Comparison of ENCODE assay signal across 8 cellular contexts in the genomic region with DNA sequence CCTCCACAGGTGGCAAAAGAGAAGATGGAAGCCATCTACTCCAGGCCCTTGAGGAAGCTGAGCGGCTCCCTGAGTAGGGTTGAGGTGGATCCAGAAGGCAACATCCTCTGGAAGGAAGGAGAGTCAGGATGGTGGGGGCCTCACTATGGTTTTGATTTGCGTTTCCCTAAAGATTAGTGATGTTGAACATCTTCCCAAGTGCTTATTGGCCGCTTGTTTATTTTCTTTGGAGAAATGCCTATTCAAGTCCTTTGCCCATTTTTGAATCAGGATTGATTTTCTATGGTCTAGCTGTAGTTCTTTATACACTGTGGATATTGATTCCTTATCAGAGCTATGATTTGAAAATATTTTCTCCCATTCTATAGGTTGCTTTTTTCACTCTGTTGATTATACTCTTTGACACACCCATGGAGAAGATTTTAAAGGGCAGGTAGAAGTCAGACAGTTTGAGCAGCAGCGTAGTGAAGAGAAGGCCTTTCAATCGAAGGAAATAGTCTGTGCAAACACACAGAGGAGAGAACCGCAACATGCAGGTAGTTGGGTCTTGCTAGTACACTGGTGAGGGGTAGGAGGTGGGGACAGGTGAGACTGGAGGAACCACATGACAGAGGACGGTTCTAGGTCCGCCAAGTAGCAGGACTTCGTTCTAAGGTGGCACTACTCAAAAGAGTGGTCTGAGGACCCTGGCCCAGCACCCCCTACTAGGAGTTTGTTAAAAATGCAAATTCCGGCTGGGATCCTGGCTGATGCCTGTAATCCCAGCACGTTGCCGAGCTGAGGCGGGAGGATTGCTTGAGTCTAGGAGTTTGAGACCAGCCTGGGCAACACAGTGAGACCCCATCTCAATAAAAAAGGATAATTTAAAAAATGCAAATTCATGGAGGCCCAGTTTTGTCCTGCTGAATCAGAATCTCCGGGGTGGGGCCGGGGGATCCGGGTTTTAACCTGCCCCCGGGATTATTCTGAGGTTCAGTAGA. TPM values are rescaled to one million over a fixed set of nuclear protein-coding genes. Genes with fewer than 3 reads are reported as not detected.
DNase-seq lines count a peak whose midpoint lies in the region; ATAC-seq, FAIRE-seq and TF ChIP-seq lines count a peak whose summit lies in the region.

No MANE protein-coding gene starts in this region.

- in situ Hi-C loops in K562 (cut with MboI), result no loop called here

- peak overlapping the region; percentile 97 for H3K9ac ChIP-seq in K562 (ENCODE audit: insufficient read depth in 1 of 2, low read depth in 2 of 2, low read length in 2 of 2)

- DNase-seq in left ventricle myocardium inferior (no peak), cardiac septum (ENCODE audit: low spot score) (no peak), K562 (ENCODE audit: extremely low read depth in 1 of 4, low spot score in 3 of 4) (peak in 1 of 4 experiments; percentile 34), lung (ENCODE audit: low spot score) (no peak), uterus (peak in 1 of 2 donors; percentile 36), COLO829 (ENCODE audit: low spot score) (no peak), dedifferentiated amniotic fluid mesenchymal stem cell (ENCODE audit: extremely low spot score) (no peak)

- H3K4me3 ChIP-seq in left ventricle myocardium inferior (peak overlapping the region; percentile 77), K562 (peak overlapping the region; percentile 79), lung (peak overlapping the region; percentile 72), uterus (peak overlapping the region; percentile 49 to 86)

- H3K36me3 ChIP-seq in left ventricle myocardium inferior, result no peaks in the 10 kb centered on the region
- H3K36me3 ChIP-seq in K562 (ENCODE audit: control insufficient read depth, insufficient read depth, low read length), result peaks cover 20% of the 10 kb centered on the region
- no peaks in the 10 kb centered on the region for H3K36me3 ChIP-seq in lung (ENCODE audit: control insufficient read depth in 2 of 2, insufficient read depth in 2 of 2, low read length in 2 of 2)
- H3K36me3 ChIP-seq in uterus, result no peaks in the 10 kb centered on the region

- TF ChIP-seq CTCF in left ventricle myocardium inferior (IDR thresholded peaks at IDR 0.05; ENCODE audit: borderline replicate concordance) (no peak), K562 (IDR thresholded peaks at IDR 0.05 in 2 of 3, conservative IDR thresholded peaks at IDR 0.05 in 1 of 3; ENCODE audit: insufficient read depth in 2 of 3, low read depth in 1 of 3, low read length in 3 of 3) (no peak), lung (IDR thresholded peaks at IDR 0.05; ENCODE audit: control extremely low read depth, extremely low read depth) (no peak), uterus (IDR thresholded peaks at IDR 0.05) (no peak)

- TF ChIP-seq RAD21 in K562 (CRISPR knock-in tag; conservative IDR thresholded peaks at IDR 0.05 in 1 of 2, IDR thresholded peaks at IDR 0.05 in 1 of 2), result no peak

- no peak for TF ChIP-seq EP300 in K562 (IDR thresholded peaks at IDR 0.05; ENCODE audit: low read length)

- ATAC-seq in K562 (peak; percentile 32), lung (ENCODE audit: insufficient read depth, low FRiP score) (no peak), HG02571 (IDR thresholded peaks at IDR 0.05; ENCODE audit: unreplicated experiment) (no peak)

- H3K9me1 ChIP-seq in K562 (ENCODE audit: control insufficient read depth, insufficient read depth, low read length), result no peaks in the 10 kb centered on the region

- peak; percentile 21 for TF ChIP-seq POLR2A in K562 (conservative IDR thresholded peaks at IDR 0.05)
- no peak for TF ChIP-seq POLR2A in uterus (IDR thresholded peaks at IDR 0.05)

- no peaks in the 10 kb centered on the region for H4K20me1 ChIP-seq in K562 (replicated peaks; ENCODE audit: control insufficient read depth, insufficient read depth, low read length)

- intact Hi-C loops in left ventricle myocardium inferior (cut with micrococcal nuclease), result loop anchor here (5.0 to 10.0 kb wide), 2 partner anchors 118 to 250 kb away; no protein-coding TSS in a partner anchor
- intact Hi-C loops in cardiac septum (cut with DNase I), result loop anchor here (1.0 to 10.0 kb wide), 5 partner anchors 19 to 302 kb away; no protein-coding TSS in a partner anchor
- intact Hi-C loops in K562 (cut with micrococcal nuclease), result loop anchor here (1.0 to 10.0 kb wide), 6 partner anchors 28 to 300 kb away; a partner anchor contains a TSS
- intact Hi-C loops in uterus (cut with DNase I; ENCODE audit: low total_unique reads), result loop anchor here (5.0 kb wide), 1 partner anchor 250 kb away; no protein-coding TSS in a partner anchor

- CTCF ChIA-PET in K562 (lab: Yijun Ruan, JAX; ENCODE audit: low intra/inter-chr PET ratio), result interaction anchor here (0.6 to 3.3 kb wide), 5 partner anchors 29 to 299 kb away, joined by 3 to 27 read pairs (median 7); no protein-coding TSS in a partner anchor

- no peak overlapping the region for H2AFZ ChIP-seq in K562 (ENCODE audit: low read depth, low read length)

- H3K27me3 ChIP-seq in left ventricle myocardium inferior (ENCODE audit: low read depth) (no peaks in the 10 kb centered on the region), K562 (ENCODE audit: control insufficient read depth in 2 of 2, insufficient read depth in 2 of 2, low read length in 2 of 2) (no peaks in the 10 kb centered on the region), lung (ENCODE audit: control insufficient read depth, insufficient read depth) (no peaks in the 10 kb centered on the region), uterus (no peaks in the 10 kb centered on the region)

- POLR2A ChIA-PET in K562 (lab: Yijun Ruan, JAX), result interaction anchor here (0.7 to 1.7 kb wide), 12 partner anchors 9 to 262 kb away, joined by 3 to 12 read pairs (median 3); no protein-coding TSS in a partner anchor

- H3K9me3 ChIP-seq in left ventricle myocardium inferior (replicated peaks) (no peaks in the 10 kb centered on the region), K562 (replicated peaks; ENCODE audit: control insufficient read depth, insufficient read depth, low read depth, low read length) (0 out of 2 replicates have a peak, but pooled peaks cover 7% of the 10 kb centered on the region), lung (ENCODE audit: control insufficient read depth in 2 of 2, insufficient read depth in 1 of 2, low read length in 1 of 2) (no peaks in the 10 kb centered on the region), uterus (no peaks in the 10 kb centered on the region)

- peaks cover 30% of the 10 kb centered on the region for H3K79me2 ChIP-seq in K562 (ENCODE audit: control insufficient read depth, insufficient read depth, low read length)

- BruUV-seq in K562 (replicated peaks; lab: Mats Ljungman, UMichigan), result TSS peak; percentile 80

- 4% methylated on average over 17 of the region's 17 CpGs for WGBS in K562 (ENCODE audit: insufficient coverage, low coverage, missing lambda C conversion rate)
- 59 to 63% methylated on average over 17 of the region's 17 CpGs for WGBS in lung, 2 donors

- H3K4me2 ChIP-seq in K562 (ENCODE audit: insufficient read depth, low read length), result peak overlapping the region; percentile 100

- FAIRE-seq in K562 (lab: Jason Lieb, UNC), result peak; percentile 40

- H3K4me1 ChIP-seq in left ventricle myocardium inferior (peaks cover 42% of the 10 kb centered on the region), K562 (replicated peaks in 1 of 2; ENCODE audit: control insufficient read depth in 2 of 2, insufficient read depth in 2 of 2, low read length in 2 of 2) (peaks cover 33 to 35% of the 10 kb centered on the region in 2 experiments), lung (ENCODE audit: control insufficient read depth in 2 of 2, insufficient read depth in 2 of 2, low read length in 2 of 2) (peaks cover 4 to 13% of the 10 kb centered on the region in 2 donors), uterus (no peaks in the 10 kb centered on the region)

- peak overlapping the region; percentile 97 for H3K27ac ChIP-seq in left ventricle myocardium inferior (replicated peaks)
- H3K27ac ChIP-seq in K562 (ENCODE audit: extremely low read depth, low read depth, low read length), result peak overlapping the region; percentile 98
- H3K27ac ChIP-seq in lung (ENCODE audit: low read depth in 1 of 2, low read length in 1 of 2), result peak overlapping the region; percentile 92 to 97
- peak overlapping the region; percentile 93 to 99 for H3K27ac ChIP-seq in uterus

TF ChIP-seq in K562, 482 proteins besides CTCF, POLR2A, EP300 and RAD21 (continues in another document):
- 0 out of 2 replicates have a peak, but pooled peaks have one; percentile 24 for TF ChIP-seq ZC3H8 (IDR thresholded peaks at IDR 0.05)
- peak; percentile 48 for TF ChIP-seq POLR2H (tag; IDR thresholded peaks at IDR 0.05; ENCODE audit: low read depth)
- peak; percentile 37 for TF ChIP-seq SNRNP70 (optimal IDR thresholded peaks at IDR 0.05; ENCODE audit: low read depth, low read length)
- no peak for TF ChIP-seq NCOA2 (IDR thresholded peaks at IDR 0.05; ENCODE audit: partially characterized antibody in 2 of 2)
- no peak for TF ChIP-seq ZNF12 (CRISPR knock-in tag; IDR thresholded peaks at IDR 0.05)

RNA-seq across cellular contexts. Expression of a gene that starts 58.9 kb away (rescaled TPM):
- 53.3 TPM for total RNA-seq in left ventricle myocardium inferior
- 94.1 TPM for total RNA-seq in cardiac septum
- total RNA-seq in K562 (2011; cell fraction: chromatin; rRNA removed; ENCODE audit: low replicate concordance), result 209 and 630 TPM in 2 replicates
- total RNA-seq in K562 (2011; cell fraction: nucleolus; rRNA removed), result 107 and 151 TPM in 2 replicates
- 261 and 301 TPM in 2 replicates for total RNA-seq in K562 (2011; cell fraction: nucleoplasm; rRNA removed)
- total RNA-seq in K562 (2014; rRNA removed), result 51.1 and 51.8 TPM in 2 replicates
- total RNA-seq in K562 (2014; rRNA removed; fragmentation: Illumina TruSeq; extraction: Trizol), result 91.0 and 106 TPM in 2 replicates
- total RNA-seq in K562 (2015; rRNA removed; fragmentation: Illumina TruSeq; extraction: Trizol), result 68.1 and 75.0 TPM in 2 replicates
- total RNA-seq in K562 (2021), result 91.7 and 100 TPM in 2 replicates
- 164 and 229 TPM in 2 replicates for polyA plus RNA-seq in K562 (2011; rRNA removed)
- 131 and 284 TPM in 2 replicates for polyA plus RNA-seq in K562 (2011; cell fraction: cytosol; rRNA removed)
- polyA plus RNA-seq in K562 (2011; cell fraction: nucleus; rRNA removed), result 372 and 557 TPM in 2 replicates
- polyA plus RNA-seq in K562 (2012), result 64.3 and 80.1 TPM in 2 replicates
- polyA plus RNA-seq in K562 (2014; fragmentation: Illumina TruSeq; extraction: Trizol), result 81.1 and 94.7 TPM in 2 replicates
- polyA plus RNA-seq in K562 (2014; fragmentation: Nextera tagmentation; extraction: Ambion mirVana), result 10 to 100 TPM; 22.8 to 29.8 TPM
- 118 and 163 TPM in 2 replicates for polyA plus RNA-seq in K562 (2014; rRNA removed)
- polyA minus RNA-seq in K562 (2011; rRNA and poly(A)+ RNA removed), result 83.8 and 95.9 TPM in 2 replicates
- 38.2 and 47.6 TPM in 2 replicates for polyA minus RNA-seq in K562 (2011; cell fraction: cytosol; rRNA and poly(A)+ RNA removed)
- polyA minus RNA-seq in K562 (2011; cell fraction: nucleus; rRNA and poly(A)+ RNA removed), result 92.9 and 111 TPM in 2 replicates
- total RNA-seq in lung, result 100 to 1,000 TPM; 318 to 748 TPM
- polyA plus RNA-seq in lung, result 100 to 1,000 TPM; 181 to 218 TPM
- total RNA-seq in uterus, result 100 to 1,000 TPM; 140 to 421 (median 354) TPM
